In the genomic region with DNA sequence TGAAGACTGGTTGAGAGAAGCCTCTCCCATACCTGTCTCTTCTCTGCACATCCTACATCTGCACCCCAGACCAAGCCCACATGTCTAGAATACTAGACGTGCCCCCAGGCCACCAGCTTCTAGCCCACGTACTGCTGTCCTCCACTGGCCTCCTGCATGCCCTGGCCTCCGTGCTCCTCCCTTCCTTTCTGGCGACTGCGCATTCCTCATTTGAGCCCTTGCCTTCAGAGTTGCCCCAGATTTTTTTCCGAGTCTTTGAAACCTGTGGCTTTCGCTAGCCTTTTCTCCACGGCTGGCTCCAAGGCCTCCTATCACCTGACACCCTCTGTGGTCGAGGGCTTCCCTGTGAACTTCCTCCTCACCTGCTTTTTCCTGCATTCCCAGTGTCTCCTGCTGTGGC, we compare ENCODE assay signal across 1 cellular context.
A peak's percentile ranks its signal among the peaks of the same experiment; 100 is the strongest.
TF ChIP-seq lines count a peak whose summit lies in the region.

No MANE protein-coding gene starts in this region.

TF ChIP-seq in HepG2, 621 proteins besides CTCF, POLR2A, EP300 and RAD21:
- TF ChIP-seq ZNF709 (CRISPR knock-in tag; IDR thresholded peaks at IDR 0.05) = 0 out of 2 replicates have a peak, but pooled peaks have one; percentile 33
- TF ChIP-seq, protein P1, sequence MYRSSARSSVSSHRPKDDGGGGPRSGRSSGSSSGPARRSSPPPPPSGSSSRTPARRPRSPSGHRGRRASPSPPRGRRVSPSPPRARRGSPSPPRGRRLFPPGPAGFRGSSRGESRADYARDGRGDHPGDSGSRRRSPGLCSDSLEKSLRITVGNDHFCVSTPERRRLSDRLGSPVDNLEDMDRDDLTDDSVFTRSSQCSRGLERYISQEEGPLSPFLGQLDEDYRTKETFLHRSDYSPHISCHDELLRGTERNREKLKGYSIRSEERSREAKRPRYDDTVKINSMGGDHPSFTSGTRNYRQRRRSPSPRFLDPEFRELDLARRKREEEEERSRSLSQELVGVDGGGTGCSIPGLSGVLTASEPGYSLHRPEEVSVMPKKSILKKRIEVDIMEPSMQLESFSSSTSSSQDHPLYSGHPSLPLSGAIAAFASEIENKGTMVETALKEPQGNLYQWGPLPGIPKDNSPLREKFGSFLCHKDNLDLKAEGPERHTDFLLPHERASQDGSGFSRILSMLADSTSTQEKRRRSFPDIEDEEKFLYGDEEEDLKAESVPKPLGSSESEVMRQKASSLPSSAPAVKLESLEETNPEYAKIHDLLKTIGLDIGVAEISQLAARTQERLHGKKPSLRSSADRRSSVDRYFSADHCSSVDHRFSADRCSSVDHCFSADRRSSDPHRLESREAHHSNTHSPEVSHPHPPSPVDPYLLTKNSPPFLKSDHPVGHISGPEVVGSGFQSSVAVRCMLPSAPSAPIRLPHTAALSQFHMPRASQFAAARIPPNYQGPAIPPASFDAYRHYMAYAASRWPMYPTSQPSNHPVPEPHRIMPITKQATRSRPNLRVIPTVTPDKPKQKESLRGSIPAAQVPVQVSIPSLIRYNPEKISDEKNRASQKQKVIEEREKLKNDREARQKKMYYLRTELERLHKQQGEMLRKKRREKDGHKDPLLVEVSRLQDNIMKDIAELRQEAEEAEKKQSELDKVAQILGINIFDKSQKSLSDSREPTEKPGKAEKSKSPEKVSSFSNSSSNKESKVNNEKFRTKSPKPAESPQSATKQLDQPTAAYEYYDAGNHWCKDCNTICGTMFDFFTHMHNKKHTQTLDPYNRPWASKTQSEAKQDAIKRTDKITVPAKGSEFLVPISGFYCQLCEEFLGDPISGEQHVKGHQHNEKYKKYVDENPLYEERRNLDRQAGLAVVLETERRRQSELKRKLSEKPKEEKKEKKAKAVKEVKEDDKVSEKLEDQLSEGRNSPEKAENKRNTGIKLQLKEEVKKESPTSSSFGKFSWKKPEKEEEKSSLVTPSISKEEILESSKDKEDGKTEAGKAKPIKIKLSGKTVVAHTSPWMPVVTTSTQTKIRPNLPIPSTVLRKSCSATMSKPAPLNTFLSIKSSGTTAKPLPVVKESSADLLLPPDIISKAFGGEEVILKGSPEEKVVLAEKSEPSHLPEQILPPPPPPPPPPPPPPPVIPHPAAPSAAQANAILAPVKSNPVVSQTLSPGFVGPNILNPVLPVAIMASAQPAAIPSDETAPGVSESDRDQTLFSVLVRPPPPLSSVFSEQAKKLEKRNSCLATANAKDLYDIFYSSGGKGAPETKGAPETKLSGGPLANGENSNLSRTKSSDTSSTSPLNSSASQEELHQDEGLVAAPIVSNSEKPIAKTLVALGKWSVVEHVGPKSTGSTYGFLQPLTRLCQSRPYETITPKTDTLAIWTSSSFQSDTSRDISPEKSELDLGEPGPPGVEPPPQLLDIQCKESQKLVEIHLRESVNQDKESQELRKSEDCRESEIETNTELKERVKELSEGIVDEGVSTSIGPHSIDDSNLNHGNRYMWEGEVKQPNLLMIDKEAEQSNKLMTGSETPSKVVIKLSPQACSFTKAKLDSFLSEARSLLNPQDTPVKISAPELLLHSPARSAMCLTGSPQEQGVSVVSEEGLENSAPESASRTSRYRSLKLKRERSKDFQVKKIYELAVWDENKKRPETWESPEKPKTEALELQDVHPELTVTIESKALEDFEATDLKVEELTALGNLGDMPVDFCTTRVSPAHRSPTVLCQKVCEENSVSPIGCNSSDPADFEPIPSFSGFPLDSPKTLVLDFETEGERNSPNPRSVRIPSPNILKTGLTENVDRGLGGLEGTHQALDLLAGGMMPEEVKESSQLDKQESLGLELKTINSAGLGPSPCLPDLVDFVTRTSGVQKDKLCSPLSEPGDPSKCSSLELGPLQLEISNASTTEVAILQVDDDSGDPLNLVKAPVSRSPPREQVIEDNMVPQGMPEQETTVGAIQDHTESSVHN (CRISPR knock-in tag; IDR thresholded peaks at IDR 0.05) = no peak
